Comparison of ENCODE assay signal across 1 cellular context in genomic region chr17:78127888-78128615, GRCh38.
TF ChIP-seq lines count a peak whose summit lies in the region.

No MANE protein-coding gene starts in this region.

TF ChIP-seq in HepG2, 621 proteins besides CTCF, POLR2A, EP300 and RAD21 (continued from another document and continues in another):
- TF ChIP-seq ZNF574 (CRISPR knock-in tag; IDR thresholded peaks at IDR 0.05) = no peak
- 0 out of 2 replicates have a peak, but pooled peaks have one; percentile 9 for TF ChIP-seq DNMT1 (CRISPR knock-in tag; IDR thresholded peaks at IDR 0.05)
- peak; percentile 51 for TF ChIP-seq PHF8 (CRISPR knock-in tag; IDR thresholded peaks at IDR 0.05)
- 0 out of 2 replicates have a peak, but pooled peaks have one; percentile 25 for TF ChIP-seq ZC3H13 (CRISPR knock-in tag; IDR thresholded peaks at IDR 0.05)
- TF ChIP-seq PATZ1 (CRISPR knock-in tag; IDR thresholded peaks at IDR 0.05) = peak; percentile 91
- 0 out of 2 replicates have a peak, but pooled peaks have one; percentile 12 for TF ChIP-seq WIZ (CRISPR knock-in tag; IDR thresholded peaks at IDR 0.05)
- peak; percentile 32 for TF ChIP-seq HNRNPLL (IDR thresholded peaks at IDR 0.05; ENCODE audit: low read depth, low read length, poor library complexity, severe bottlenecking)
- TF ChIP-seq HOXA5 (CRISPR knock-in tag; IDR thresholded peaks at IDR 0.05) = peak; percentile 22; the same call in 1 of the 2 replicates
- TF ChIP-seq ZNF512B (CRISPR knock-in tag; IDR thresholded peaks at IDR 0.05; ENCODE audit: borderline replicate concordance) = 0 out of 2 replicates have a peak, but pooled peaks have one; percentile 26
- no peak for TF ChIP-seq RFXAP (CRISPR knock-in tag; IDR thresholded peaks at IDR 0.05; ENCODE audit: borderline replicate concordance)
- peak; percentile 59; the same call in 1 of the 2 replicates for TF ChIP-seq SP5 (CRISPR knock-in tag; IDR thresholded peaks at IDR 0.05; ENCODE audit: borderline replicate concordance, low read depth)
- 0 out of 2 replicates have a peak, but pooled peaks have one; percentile 34 for TF ChIP-seq ARID5B (CRISPR knock-in tag; IDR thresholded peaks at IDR 0.05)
- no peak for TF ChIP-seq ZNF296 (CRISPR knock-in tag; conservative IDR thresholded peaks at IDR 0.05)
- 0 out of 2 replicates have a peak, but pooled peaks have one; percentile 4 for TF ChIP-seq MYPOP (CRISPR knock-in tag; IDR thresholded peaks at IDR 0.05)
- TF ChIP-seq ZNF782 (CRISPR knock-in tag; IDR thresholded peaks at IDR 0.05; ENCODE audit: borderline replicate concordance) = no peak; the same call in 1 of the 2 replicates
- peak; percentile 11; the same call in 1 of the 2 replicates for TF ChIP-seq ZNF350 (CRISPR knock-in tag; IDR thresholded peaks at IDR 0.05; ENCODE audit: borderline replicate concordance, low read depth)
- peak; percentile 16; the same call in 1 of the 2 replicates for TF ChIP-seq ZFP91 (CRISPR knock-in tag; IDR thresholded peaks at IDR 0.05; ENCODE audit: borderline replicate concordance)
- TF ChIP-seq PCBP1 (IDR thresholded peaks at IDR 0.05; ENCODE audit: borderline replicate concordance, low read depth, low read length) = 0 out of 2 replicates have a peak, but pooled peaks have one; percentile 19
- TF ChIP-seq SP4 (CRISPR knock-in tag; IDR thresholded peaks at IDR 0.05) = no peak; the same call in 1 of the 2 replicates
- TF ChIP-seq ZNF607 (CRISPR knock-in tag; IDR thresholded peaks at IDR 0.05; ENCODE audit: borderline replicate concordance) = 0 out of 2 replicates have a peak, but pooled peaks have one; percentile 1
- peak; percentile 64 for TF ChIP-seq AGO2 (optimal IDR thresholded peaks at IDR 0.05; ENCODE audit: low read depth, low read length)
- TF ChIP-seq ZNF446 (CRISPR knock-in tag; IDR thresholded peaks at IDR 0.05) = peak; percentile 73; the same call in 1 of the 2 replicates
- peak; percentile 36 for TF ChIP-seq ZNF317 (CRISPR knock-in tag; IDR thresholded peaks at IDR 0.05)
- TF ChIP-seq ZSCAN30 (CRISPR knock-in tag; IDR thresholded peaks at IDR 0.05) = no peak
- TF ChIP-seq ZEB1 (IDR thresholded peaks at IDR 0.05; ENCODE audit: insufficient replicate concordance, low read depth) = no peak
- TF ChIP-seq FOXK1 (CRISPR knock-in tag; IDR thresholded peaks at IDR 0.05; ENCODE audit: borderline replicate concordance, low read depth) = 0 out of 2 replicates have a peak, but pooled peaks have one; percentile 16
- TF ChIP-seq HNRNPK (IDR thresholded peaks at IDR 0.05; ENCODE audit: low read depth, low read length, poor library complexity, severe bottlenecking) = peak; percentile 95
- no peak for TF ChIP-seq SATB2 (CRISPR knock-in tag; IDR thresholded peaks at IDR 0.05)
- 0 out of 2 replicates have a peak, but pooled peaks have one; percentile 55 for TF ChIP-seq YEATS4 (CRISPR knock-in tag; IDR thresholded peaks at IDR 0.05; ENCODE audit: borderline replicate concordance)
- 0 out of 2 replicates have a peak, but pooled peaks have one; percentile 45 for TF ChIP-seq ZNF546 (CRISPR knock-in tag; conservative IDR thresholded peaks at IDR 0.05)
- TF ChIP-seq XBP1 (CRISPR knock-in tag; IDR thresholded peaks at IDR 0.05) = no peak
- no peak for TF ChIP-seq THRA (CRISPR knock-in tag; IDR thresholded peaks at IDR 0.05; ENCODE audit: borderline replicate concordance)
- no peak for TF ChIP-seq LCORL (IDR thresholded peaks at IDR 0.05)
- TF ChIP-seq LCORL (CRISPR knock-in tag; IDR thresholded peaks at IDR 0.05) = peak; percentile 79
- peak; percentile 16 for TF ChIP-seq NR0B2 (CRISPR knock-in tag; IDR thresholded peaks at IDR 0.05)
- no peak for TF ChIP-seq CEBPZ (IDR thresholded peaks at IDR 0.05; ENCODE audit: low read length)
- peak; percentile 49; the same call in 1 of the 2 replicates for TF ChIP-seq POLR2AphosphoS5 (IDR thresholded peaks at IDR 0.05; ENCODE audit: low read depth, low read length)
- 0 out of 2 replicates have a peak, but pooled peaks have one; percentile 18 for TF ChIP-seq FLYWCH1 (CRISPR knock-in tag; IDR thresholded peaks at IDR 0.05)
